Comparison of ENCODE assay signal across 8 cellular contexts in the genomic region with DNA sequence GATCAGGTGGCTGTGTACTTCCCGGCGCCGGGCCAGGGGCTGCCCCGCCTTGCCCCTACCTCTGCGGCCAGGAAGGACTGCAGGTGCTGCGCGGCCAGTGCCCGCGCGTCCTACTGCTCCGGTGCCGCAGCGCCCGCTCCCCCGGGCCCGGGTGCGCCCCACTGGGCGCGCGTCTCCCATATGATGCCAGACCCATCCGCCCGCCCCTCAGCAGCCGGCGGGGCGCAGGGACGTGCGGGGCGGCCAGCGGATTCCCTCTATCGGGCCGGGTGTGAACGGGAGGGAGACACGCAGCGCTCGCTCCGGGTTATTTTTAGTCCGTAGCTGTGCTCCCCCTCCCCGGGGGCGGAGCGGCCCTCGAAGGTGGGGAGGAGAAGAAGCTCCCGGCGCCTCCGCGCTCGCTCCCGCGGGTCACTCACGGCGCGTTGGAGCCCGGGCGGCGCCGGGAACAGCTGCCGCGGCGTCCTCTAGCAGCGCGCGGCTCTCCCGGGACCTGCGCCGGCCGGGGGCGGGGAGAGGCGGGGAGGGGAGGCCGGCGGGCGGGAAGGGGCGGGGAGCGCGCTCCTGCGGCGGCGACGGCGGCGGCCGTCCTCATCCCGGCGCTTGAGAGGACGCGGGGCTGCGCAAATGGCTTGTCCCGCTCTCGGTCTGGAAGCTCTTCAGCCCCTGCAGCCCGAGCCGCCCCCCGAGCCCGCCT.
DNase-seq lines count a peak whose midpoint lies in the region; ATAC-seq, FAIRE-seq and TF ChIP-seq lines count a peak whose summit lies in the region.

No MANE protein-coding gene starts in this region.

- H3K9me3 ChIP-seq in keratinocyte (ENCODE audit: control insufficient read depth, low read depth, low read length), result no peaks in the 10 kb centered on the region

- peaks cover 3% of the 10 kb centered on the region for H4K20me1 ChIP-seq in keratinocyte (ENCODE audit: control insufficient read depth, extremely low read depth, insufficient read depth, low read length)

- intact Hi-C loops in activated T-helper 2 cell treated with anti-CD3 and anti-CD28 coated beads, Interferon-gamma antibody, Interleukin-2, Interleukin-4, amounts not matched to agents 10 μg/mL and 5 μg/mL and 100 μg/mL, durations not matched to agents 14 hours and 24 hours and 36 hours (cut with micrococcal nuclease), result no loop called here

- H3K9ac ChIP-seq in keratinocyte (ENCODE audit: control insufficient read depth, extremely low read depth, insufficient read depth, low read length), result no peak overlapping the region

- no peaks in the 10 kb centered on the region for H3K36me3 ChIP-seq in keratinocyte (ENCODE audit: control insufficient read depth in 2 of 2, extremely low read depth in 1 of 2, insufficient read depth in 2 of 2, low read length in 2 of 2)

- peak overlapping the region; percentile 49 to 63 (median 57) for H3K4me3 ChIP-seq in keratinocyte (ENCODE audit: control insufficient read depth in 2 of 3, extremely low read depth in 1 of 3, insufficient read depth in 2 of 3, low read depth in 1 of 3, low read length in 3 of 3)

- FAIRE-seq in keratinocyte (lab: Jason Lieb, UNC), result no peak

- no peak for TF ChIP-seq CTCF in keratinocyte (optimal IDR thresholded peaks at IDR 0.05 in 1 of 3, IDR thresholded peaks at IDR 0.05 in 1 of 3, conservative IDR thresholded peaks at IDR 0.05 in 1 of 3; ENCODE audit: extremely low read depth in 1 of 3, insufficient read depth in 2 of 3, low read length in 3 of 3)

- H3K36me3 Mint-ChIP-seq in stimulated activated memory B cell treated with anti-CD40 and anti-IgM and Interleukin-4, amounts not matched to agents 10 μg/mL and 1 μg/mL and 100 μg/mL, for 72 hours, result no peaks in the 10 kb centered on the region
- H3K36me3 Mint-ChIP-seq in activated T-helper 2 cell treated with anti-CD3 and anti-CD28 coated beads, Interferon-gamma antibody, Interleukin-2, Interleukin-4, amounts not matched to agents 10 μg/mL and 5 μg/mL and 100 μg/mL, durations not matched to agents 14 hours and 24 hours and 36 hours (ENCODE audit: low read depth), result no peaks in the 10 kb centered on the region

- no peak overlapping the region for H3K27ac Mint-ChIP-seq in stimulated activated naive CD8-positive, alpha-beta T cell treated with anti-CD3 and anti-CD28 coated beads, Interleukin-15, amount 100 ng/mL, for 72 hours
- no peak overlapping the region for H3K27ac Mint-ChIP-seq in stimulated activated memory B cell treated with anti-CD40 and anti-IgM and Interleukin-4, amounts not matched to agents 10 μg/mL and 1 μg/mL and 100 μg/mL, for 72 hours
- H3K27ac Mint-ChIP-seq in activated T-helper 2 cell treated with anti-CD3 and anti-CD28 coated beads, Interferon-gamma antibody, Interleukin-2, Interleukin-4, amounts not matched to agents 10 μg/mL and 5 μg/mL and 100 μg/mL, durations not matched to agents 14 hours and 24 hours and 36 hours, result no peak overlapping the region

- no peaks in the 10 kb centered on the region for H3K9me3 Mint-ChIP-seq in stimulated activated naive CD8-positive, alpha-beta T cell treated with anti-CD3 and anti-CD28 coated beads, Interleukin-15, amount 100 ng/mL, for 72 hours
- H3K9me3 Mint-ChIP-seq in stimulated activated memory B cell treated with anti-CD40 and anti-IgM and Interleukin-4, amounts not matched to agents 10 μg/mL and 1 μg/mL and 100 μg/mL, for 72 hours, result peaks cover 2% of the 10 kb centered on the region
- no peaks in the 10 kb centered on the region for H3K9me3 Mint-ChIP-seq in activated T-helper 2 cell treated with anti-CD3 and anti-CD28 coated beads, Interferon-gamma antibody, Interleukin-2, Interleukin-4, amounts not matched to agents 10 μg/mL and 5 μg/mL and 100 μg/mL, durations not matched to agents 14 hours and 24 hours and 36 hours

- H3K79me2 ChIP-seq in keratinocyte (ENCODE audit: control insufficient read depth, insufficient read depth, low read length), result no peaks in the 10 kb centered on the region

- DNase-seq in stimulated activated naive CD8-positive, alpha-beta T cell treated with anti-CD3 and anti-CD28 coated beads, Interleukin-15, amount 100 ng/mL, for 72 hours, result no peak
- DNase-seq in stimulated activated naive CD8-positive, alpha-beta T cell treated with anti-CD3 and anti-CD28 coated beads, Interleukin-15, Interleukin-2, amounts not matched to agents 100 U/mL and 50 U/mL, for 24 hours, result no peak
- DNase-seq in NCI-H446 treated with DMSO at 0.1 percent for 48 hours (lab: John Stamatoyannopoulos, UW), result peak; percentile 87
- peak in 57 of 61 donors; percentile 28 to 88 (median 70) for DNase-seq in caudate nucleus (lab: John Stamatoyannopoulos, UW)
- no peak for DNase-seq in keratinocyte (ENCODE audit: low read depth, low spot score)
- DNase-seq in activated T-helper 2 cell treated with anti-CD3 and anti-CD28 coated beads, Interferon-gamma antibody, Interleukin-2, Interleukin-4, amounts not matched to agents 10 μg/mL and 5 μg/mL and 100 μg/mL, durations not matched to agents 14 hours and 24 hours and 36 hours (ENCODE audit: low spot score), result no peak
- no peak for DNase-seq in activated CD8-positive, alpha-beta memory T cell treated with anti-CD3 and anti-CD28 coated beads for 24 hours

- peaks cover 14% of the 10 kb centered on the region for H3K4me1 ChIP-seq in keratinocyte (ENCODE audit: control insufficient read depth, extremely low read depth, insufficient read depth, low read length)

- peak overlapping the region; percentile 80 for H3K4me2 ChIP-seq in keratinocyte (ENCODE audit: control insufficient read depth, extremely low read depth, insufficient read depth, low read depth, low read length)

- peaks cover 67% of the 10 kb centered on the region for H3K27me3 Mint-ChIP-seq in stimulated activated naive CD8-positive, alpha-beta T cell treated with anti-CD3 and anti-CD28 coated beads, Interleukin-15, amount 100 ng/mL, for 72 hours
- peaks cover 52% of the 10 kb centered on the region for H3K27me3 Mint-ChIP-seq in stimulated activated memory B cell treated with anti-CD40 and anti-IgM and Interleukin-4, amounts not matched to agents 10 μg/mL and 1 μg/mL and 100 μg/mL, for 72 hours
- peaks cover 50% of the 10 kb centered on the region for H3K27me3 Mint-ChIP-seq in activated T-helper 2 cell treated with anti-CD3 and anti-CD28 coated beads, Interferon-gamma antibody, Interleukin-2, Interleukin-4, amounts not matched to agents 10 μg/mL and 5 μg/mL and 100 μg/mL, durations not matched to agents 14 hours and 24 hours and 36 hours (ENCODE audit: low read depth)

- peak overlapping the region; percentile 37 for H2AFZ ChIP-seq in keratinocyte (ENCODE audit: control insufficient read depth, low read length)

- H3K9me1 ChIP-seq in keratinocyte (ENCODE audit: control insufficient read depth, extremely low read depth, insufficient read depth, low read length), result no peaks in the 10 kb centered on the region

- H3K27me3 ChIP-seq in keratinocyte (ENCODE audit: control insufficient read depth, extremely low read depth, insufficient read depth, low read length), result peaks cover 37% of the 10 kb centered on the region

- dilution Hi-C loops in keratinocyte (cut with MboI; ENCODE audit: extremely low pct_ligation_motif_present, low sequenced_read_pairs), result no loop called here

- H3K4me1 Mint-ChIP-seq in stimulated activated naive CD8-positive, alpha-beta T cell treated with anti-CD3 and anti-CD28 coated beads, Interleukin-15, amount 100 ng/mL, for 72 hours, result no peaks in the 10 kb centered on the region
- H3K4me1 Mint-ChIP-seq in stimulated activated memory B cell treated with anti-CD40 and anti-IgM and Interleukin-4, amounts not matched to agents 10 μg/mL and 1 μg/mL and 100 μg/mL, for 72 hours, result peaks cover 8% of the 10 kb centered on the region
- H3K4me1 Mint-ChIP-seq in activated T-helper 2 cell treated with anti-CD3 and anti-CD28 coated beads, Interferon-gamma antibody, Interleukin-2, Interleukin-4, amounts not matched to agents 10 μg/mL and 5 μg/mL and 100 μg/mL, durations not matched to agents 14 hours and 24 hours and 36 hours (ENCODE audit: low read depth), result no peaks in the 10 kb centered on the region

- H3K27ac ChIP-seq in caudate nucleus (ENCODE audit: low read depth, low read length) (peak overlapping the region; percentile 97), keratinocyte (ENCODE audit: control insufficient read depth, insufficient read depth, low read length) (no peak overlapping the region)

- ATAC-seq in stimulated activated naive CD8-positive, alpha-beta T cell treated with anti-CD3 and anti-CD28 coated beads, Interleukin-15, amount 100 ng/mL, for 72 hours, result peak; percentile 39
- ATAC-seq in stimulated activated naive CD8-positive, alpha-beta T cell treated with anti-CD3 and anti-CD28 coated beads, Interleukin-15, Interleukin-2, amounts not matched to agents 100 U/mL and 50 U/mL, for 24 hours, result no peak
- ATAC-seq in stimulated activated memory B cell treated with anti-CD40 and anti-IgM and Interleukin-4, amounts not matched to agents 10 μg/mL and 1 μg/mL and 100 μg/mL, for 72 hours, result peak; percentile 12

- H3K4me3 Mint-ChIP-seq in stimulated activated naive CD8-positive, alpha-beta T cell treated with anti-CD3 and anti-CD28 coated beads, Interleukin-15, amount 100 ng/mL, for 72 hours, result peak overlapping the region in 1 of 2 donors; percentile 57
- peak overlapping the region; percentile 12 for H3K4me3 Mint-ChIP-seq in stimulated activated memory B cell treated with anti-CD40 and anti-IgM and Interleukin-4, amounts not matched to agents 10 μg/mL and 1 μg/mL and 100 μg/mL, for 72 hours
- H3K4me3 Mint-ChIP-seq in activated T-helper 2 cell treated with anti-CD3 and anti-CD28 coated beads, Interferon-gamma antibody, Interleukin-2, Interleukin-4, amounts not matched to agents 10 μg/mL and 5 μg/mL and 100 μg/mL, durations not matched to agents 14 hours and 24 hours and 36 hours (ENCODE audit: low read depth), result no peak overlapping the region

Comparison
In these comparisons a context has a peak if more than half of its experiments do, and no peak if none do; other contexts are left out.
1. DNase-seq: peak in NCI-H446 treated with DMSO at 0.1 percent for 48 hours (single experiment) and caudate nucleus (57 of 61); none in stimulated activated naive CD8-positive, alpha-beta T cell treated with anti-CD3 and anti-CD28 coated beads, Interleukin-15, amount 100 ng/mL, for 72 hours (0 of 2), stimulated activated naive CD8-positive, alpha-beta T cell treated with anti-CD3 and anti-CD28 coated beads, Interleukin-15, Interleukin-2, amounts not matched to agents 100 U/mL and 50 U/mL, for 24 hours (single experiment), keratinocyte (single experiment), activated T-helper 2 cell treated with anti-CD3 and anti-CD28 coated beads, Interferon-gamma antibody, Interleukin-2, Interleukin-4, amounts not matched to agents 10 μg/mL and 5 μg/mL and 100 μg/mL, durations not matched to agents 14 hours and 24 hours and 36 hours (single experiment) and activated CD8-positive, alpha-beta memory T cell treated with anti-CD3 and anti-CD28 coated beads for 24 hours (single experiment).